Comparison of ENCODE assay signal across 27 cellular contexts in the genomic region with DNA sequence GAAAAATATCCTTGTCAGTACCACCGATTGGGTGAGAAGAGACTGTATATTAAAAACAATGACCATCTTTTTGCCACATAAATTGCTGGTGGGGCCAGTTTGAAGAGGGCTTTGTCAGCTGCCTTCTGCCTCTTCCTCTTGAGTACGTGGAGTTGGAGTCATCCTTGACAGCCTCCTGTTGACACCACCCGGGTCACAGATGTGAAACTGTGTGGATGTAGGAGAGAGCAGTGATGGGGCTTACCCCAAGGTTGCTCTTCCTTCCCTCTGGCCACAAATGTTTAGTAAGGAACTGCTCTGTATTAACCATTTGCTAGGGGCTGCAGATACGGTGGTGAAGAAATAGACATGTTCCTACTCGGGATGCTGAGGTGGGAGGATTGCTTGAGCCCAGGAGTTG. TPM values are rescaled to one million over a fixed set of nuclear protein-coding genes. Genes with fewer than 3 reads are reported as not detected.
DNase-seq lines count a peak whose midpoint lies in the region; ATAC-seq and TF ChIP-seq lines count a peak whose summit lies in the region.
"Had no signal": no experiment of that assay in that cellular context is flagged by ENCODE, and none has a peak within 500 bp of the region (broad histone marks: within the 10 kb centered on the region; RNA-seq: fewer than 3 reads in every experiment).

No MANE protein-coding gene starts in this region.

- DNase-seq in activated naive CD4-positive, alpha-beta T cell treated with anti-CD3 and anti-CD28 coated beads, Interleukin-2, amount 50 U/mL, for 72 hours (ENCODE audit: low spot score in 2 of 2), result no peak
- no peak for DNase-seq in activated naive CD4-positive, alpha-beta T cell treated with anti-CD3 and anti-CD28 coated beads, Interleukin-2, amount 50 U/mL, for 16 hours
- DNase-seq in T-helper 17 cell, result no peak
- no peak for DNase-seq in activated naive CD8-positive, alpha-beta T cell treated with anti-CD3 and anti-CD28 coated beads, Interleukin-2, amount 10 ng/mL, durations not matched to agents 7 days and 5 days
- no peak for DNase-seq in vagina (ENCODE audit: extremely low spot score in 2 of 2)
- DNase-seq: activated T-cell treated with anti-CD3 and anti-CD28 coated beads, Interleukin-2, amount 50 U/mL, for 4 hours; Caco-2; dermis blood vessel endothelial cell; esophagus squamous epithelium; left cardiac atrium; mammary epithelial cell; NCI-H1048; NCI-H187 treated with DMSO at 0.1 percent for 48 hours; NCI-H2171 treated with DMSO at 0.1 percent for 48 hours; NCI-H524; PC-9; right lobe of liver; Right ventricle myocardium superior; transverse colon had no signal

- no peaks in the 10 kb centered on the region for H3K9me3 ChIP-seq in T-helper 17 cell (ENCODE audit: control insufficient read depth, low read length, poor library complexity, severe bottlenecking)
- H3K9me3 ChIP-seq in vagina, result no peaks in the 10 kb centered on the region
- H3K9me3 ChIP-seq: BLaER1, Caco-2, esophagus squamous epithelium, HAP-1, right lobe of liver, transverse colon had no signal

- POLR2A ChIA-PET in activated naive CD8-positive, alpha-beta T cell treated with anti-CD3 and anti-CD28 coated beads, Interleukin-2, amount 10 ng/mL, durations not matched to agents 7 days and 5 days (lab: Charles Lee), result interaction anchor here (0.7 kb wide), 1 partner anchor 482 kb away, joined by 3 read pairs; no protein-coding TSS in a partner anchor

- peak; percentile 65 to 93 for ATAC-seq in activated naive CD4-positive, alpha-beta T cell treated with anti-CD3 and anti-CD28 coated beads, Interleukin-2, amount 50 U/mL, for 72 hours
- ATAC-seq in T-helper 17 cell (peak; percentile 33), HG03520 (IDR thresholded peaks at IDR 0.05; ENCODE audit: unreplicated experiment) (no peak)
- peak; percentile 45 for ATAC-seq in activated naive CD8-positive, alpha-beta T cell treated with anti-CD3 and anti-CD28 coated beads, Interleukin-2, amount 10 ng/mL, durations not matched to agents 7 days and 5 days (ENCODE audit: low read depth)
- ATAC-seq: left cardiac atrium, right lobe of liver had no signal

- H3K4me1 Mint-ChIP-seq in T-helper 17 cell, result peaks cover 25% of the 10 kb centered on the region
- H3K4me1 Mint-ChIP-seq in activated naive CD8-positive, alpha-beta T cell treated with anti-CD3 and anti-CD28 coated beads, Interleukin-2, amount 10 ng/mL, durations not matched to agents 7 days and 5 days, result peaks cover 17% of the 10 kb centered on the region
- H3K4me1 Mint-ChIP-seq in stimulated activated naive CD8-positive, alpha-beta T cell treated with anti-CD3 and anti-CD28 coated beads, Interleukin-15, Interleukin-2, amounts not matched to agents 100 ng/mL and 50 ng/mL, for 24 hours (ENCODE audit: low read depth), result peaks cover 37% of the 10 kb centered on the region

- H3K27ac Mint-ChIP-seq in activated naive CD4-positive, alpha-beta T cell treated with anti-CD3 and anti-CD28 coated beads, Interleukin-2, amount 50 U/mL, for 72 hours, result peak overlapping the region; percentile 45 to 86
- H3K27ac Mint-ChIP-seq in T-helper 17 cell, result peak overlapping the region; percentile 78
- H3K27ac Mint-ChIP-seq in activated naive CD8-positive, alpha-beta T cell treated with anti-CD3 and anti-CD28 coated beads, Interleukin-2, amount 10 ng/mL, durations not matched to agents 7 days and 5 days, result peak overlapping the region; percentile 25
- peak overlapping the region; percentile 90 for H3K27ac Mint-ChIP-seq in stimulated activated naive CD8-positive, alpha-beta T cell treated with anti-CD3 and anti-CD28 coated beads, Interleukin-15, Interleukin-2, amounts not matched to agents 100 ng/mL and 50 ng/mL, for 24 hours
- H3K27ac Mint-ChIP-seq: IgD-negative memory B cell, progenitor cell of endocrine pancreas had no signal

- H3K4me1 ChIP-seq in vagina, result no peaks in the 10 kb centered on the region
- H3K4me1 ChIP-seq: BLaER1, Caco-2, esophagus squamous epithelium, HAP-1, right lobe of liver, transverse colon had no signal

- H3K4me3 Mint-ChIP-seq in T-helper 17 cell, result peak overlapping the region; percentile 51
- no peak overlapping the region for H3K4me3 Mint-ChIP-seq in activated naive CD8-positive, alpha-beta T cell treated with anti-CD3 and anti-CD28 coated beads, Interleukin-2, amount 10 ng/mL, durations not matched to agents 7 days and 5 days
- H3K4me3 Mint-ChIP-seq in stimulated activated naive CD8-positive, alpha-beta T cell treated with anti-CD3 and anti-CD28 coated beads, Interleukin-15, Interleukin-2, amounts not matched to agents 100 ng/mL and 50 ng/mL, for 24 hours, result peak overlapping the region; percentile 41
- H3K4me3 Mint-ChIP-seq: IgD-negative memory B cell had no signal

- no peaks in the 10 kb centered on the region for H3K27me3 ChIP-seq in vagina
- H3K27me3 ChIP-seq: BLaER1, esophagus squamous epithelium, hepatocyte, right lobe of liver, transverse colon had no signal

- H3K27me3 Mint-ChIP-seq in T-helper 17 cell, result no peaks in the 10 kb centered on the region
- no peaks in the 10 kb centered on the region for H3K27me3 Mint-ChIP-seq in activated naive CD8-positive, alpha-beta T cell treated with anti-CD3 and anti-CD28 coated beads, Interleukin-2, amount 10 ng/mL, durations not matched to agents 7 days and 5 days
- no peaks in the 10 kb centered on the region for H3K27me3 Mint-ChIP-seq in stimulated activated naive CD8-positive, alpha-beta T cell treated with anti-CD3 and anti-CD28 coated beads, Interleukin-15, Interleukin-2, amounts not matched to agents 100 ng/mL and 50 ng/mL, for 24 hours
- H3K27me3 Mint-ChIP-seq: IgD-negative memory B cell, progenitor cell of endocrine pancreas had no signal

- H3K27ac ChIP-seq in vagina, result no peak overlapping the region
- H3K27ac ChIP-seq: BLaER1, esophagus squamous epithelium, hepatocyte, PC-9, right lobe of liver, transverse colon, VCaP had no signal

- no peak overlapping the region for H3K4me3 ChIP-seq in vagina
- H3K4me3 ChIP-seq: BLaER1, esophagus squamous epithelium, HAP-1, hepatocyte, PC-9, right lobe of liver, transverse colon had no signal

- TF ChIP-seq POLR2A in vagina (IDR thresholded peaks at IDR 0.05), result no peak

- intact Hi-C loops in vagina (cut with DNase I), result no loop called here

- no peaks in the 10 kb centered on the region for H3K36me3 ChIP-seq in vagina
- H3K36me3 ChIP-seq: right lobe of liver, transverse colon had no signal

- no peaks in the 10 kb centered on the region for H3K9me3 Mint-ChIP-seq in activated naive CD4-positive, alpha-beta T cell treated with anti-CD3 and anti-CD28 coated beads, Interleukin-2, amount 50 U/mL, for 72 hours
- H3K9me3 Mint-ChIP-seq in activated naive CD8-positive, alpha-beta T cell treated with anti-CD3 and anti-CD28 coated beads, Interleukin-2, amount 10 ng/mL, durations not matched to agents 7 days and 5 days, result no peaks in the 10 kb centered on the region
- H3K9me3 Mint-ChIP-seq in stimulated activated naive CD8-positive, alpha-beta T cell treated with anti-CD3 and anti-CD28 coated beads, Interleukin-15, Interleukin-2, amounts not matched to agents 100 ng/mL and 50 ng/mL, for 24 hours, result no peaks in the 10 kb centered on the region
- H3K9me3 Mint-ChIP-seq: activated T-cell treated with anti-CD3 and anti-CD28 coated beads, Interleukin-2, amount 50 U/mL, for 4 hours; IgD-negative memory B cell had no signal

- peaks cover 6 to 10% of the 10 kb centered on the region in 2 donors for H3K36me3 Mint-ChIP-seq in activated naive CD4-positive, alpha-beta T cell treated with anti-CD3 and anti-CD28 coated beads, Interleukin-2, amount 50 U/mL, for 72 hours
- no peaks in the 10 kb centered on the region for H3K36me3 Mint-ChIP-seq in T-helper 17 cell (ENCODE audit: low read depth)
- H3K36me3 Mint-ChIP-seq in activated naive CD8-positive, alpha-beta T cell treated with anti-CD3 and anti-CD28 coated beads, Interleukin-2, amount 10 ng/mL, durations not matched to agents 7 days and 5 days, result peaks cover 22% of the 10 kb centered on the region
- peaks cover 20% of the 10 kb centered on the region for H3K36me3 Mint-ChIP-seq in stimulated activated naive CD8-positive, alpha-beta T cell treated with anti-CD3 and anti-CD28 coated beads, Interleukin-15, Interleukin-2, amounts not matched to agents 100 ng/mL and 50 ng/mL, for 24 hours (ENCODE audit: low read depth)

- TF ChIP-seq CTCF in vagina (IDR thresholded peaks at IDR 0.05), result no peak

RNA-seq across cellular contexts. Expression of gene PTPN11, which starts 12.2 kb away (rescaled TPM):
- 100 to 1,000 TPM; 105 to 118 TPM for total RNA-seq in activated naive CD4-positive, alpha-beta T cell treated with anti-CD3 and anti-CD28 coated beads, Interleukin-2, amount 50 U/mL, for 72 hours
- total RNA-seq in T-helper 17 cell, result 10 to 100 TPM; 53.5 to 53.7 TPM
- 10 to 100 TPM; 82.3 to 82.7 TPM for total RNA-seq in activated naive CD8-positive, alpha-beta T cell treated with anti-CD3 and anti-CD28 coated beads, Interleukin-2, amount 10 ng/mL, durations not matched to agents 7 days and 5 days
- 57.2 TPM for total RNA-seq in vagina

RNA-seq across cellular contexts. Expression of gene RPL6, which starts 21.5 kb away (rescaled TPM):
- total RNA-seq in activated naive CD4-positive, alpha-beta T cell treated with anti-CD3 and anti-CD28 coated beads, Interleukin-2, amount 50 U/mL, for 72 hours, result 1,000 to 10,000 TPM; 1,565 to 2,604 TPM
- total RNA-seq in T-helper 17 cell (1,000 to 10,000 TPM; 1,682 to 1,686 TPM), vagina (1,081 TPM)
- total RNA-seq in activated naive CD8-positive, alpha-beta T cell treated with anti-CD3 and anti-CD28 coated beads, Interleukin-2, amount 10 ng/mL, durations not matched to agents 7 days and 5 days, result 1,000 to 10,000 TPM; 1,069 to 1,087 TPM

RNA-seq across cellular contexts. Expression of gene HECTD4, which starts 48.7 kb away (rescaled TPM):
- 10 to 100 TPM; 26.7 to 31.0 TPM for total RNA-seq in activated naive CD4-positive, alpha-beta T cell treated with anti-CD3 and anti-CD28 coated beads, Interleukin-2, amount 50 U/mL, for 72 hours
- 10 to 100 TPM; 54.3 to 60.9 TPM for total RNA-seq in T-helper 17 cell
- total RNA-seq in activated naive CD8-positive, alpha-beta T cell treated with anti-CD3 and anti-CD28 coated beads, Interleukin-2, amount 10 ng/mL, durations not matched to agents 7 days and 5 days, result 10 to 100 TPM; 45.8 to 47.0 TPM
- 79.6 TPM for total RNA-seq in vagina

Comparison
In these comparisons a context has a peak if more than half of its experiments do, and no peak if none do; other contexts are left out.
1. H3K27ac Mint-ChIP-seq: peak in every context shown above with its lines; median percentile 90 in stimulated activated naive CD8-positive, alpha-beta T cell treated with anti-CD3 and anti-CD28 coated beads, Interleukin-15, Interleukin-2, amounts not matched to agents 100 ng/mL and 50 ng/mL, for 24 hours; 78 in T-helper 17 cell; 66 in activated naive CD4-positive, alpha-beta T cell treated with anti-CD3 and anti-CD28 coated beads, Interleukin-2, amount 50 U/mL, for 72 hours; 25 in activated naive CD8-positive, alpha-beta T cell treated with anti-CD3 and anti-CD28 coated beads, Interleukin-2, amount 10 ng/mL, durations not matched to agents 7 days and 5 days.